ENCODE assay signal across 8 cellular contexts in the genomic region with DNA sequence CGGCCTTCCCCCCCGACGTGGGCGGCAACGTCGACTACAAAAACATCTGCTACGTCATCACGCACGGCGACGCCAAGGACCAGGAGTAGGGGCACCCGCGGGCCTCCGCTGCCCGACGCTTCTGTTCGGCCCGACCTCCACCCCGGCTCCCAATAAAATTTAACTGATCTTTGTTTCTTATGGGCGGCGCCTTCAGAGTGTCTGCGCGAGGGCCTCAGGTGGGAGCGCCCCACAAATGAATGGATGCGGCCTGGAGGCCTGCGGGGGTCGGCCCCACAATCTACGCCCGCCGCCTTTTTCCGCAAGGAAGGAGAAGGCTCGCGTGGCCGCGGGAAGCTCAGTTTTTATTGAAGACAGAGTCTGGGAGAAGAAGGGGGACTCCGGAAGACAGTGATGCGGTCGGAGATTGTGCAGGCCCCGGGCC. TPM values are rescaled to one million over a fixed set of nuclear protein-coding genes. Genes with fewer than 3 reads are reported as not detected.
DNase-seq lines count a peak whose midpoint lies in the region; ATAC-seq and TF ChIP-seq lines count a peak whose summit lies in the region.

No MANE protein-coding gene starts in this region.

- H3K79me2 ChIP-seq in GM23248 (ENCODE audit: insufficient read depth) = no peaks in the 10 kb centered on the region

- no peaks in the 10 kb centered on the region for H4K20me1 ChIP-seq in GM23248 (ENCODE audit: insufficient read depth)

- peak overlapping the region; percentile 92 for H2AFZ ChIP-seq in GM23248

- H3K9ac ChIP-seq in GM23248 = peak overlapping the region; percentile 97

- H3K9me2 ChIP-seq in GM23248 (ENCODE audit: insufficient read depth) = no peaks in the 10 kb centered on the region

- H3K27me3 ChIP-seq in GM23248 (replicated peaks; ENCODE audit: insufficient read depth) = no peaks in the 10 kb centered on the region
- no peaks in the 10 kb centered on the region for H3K27me3 ChIP-seq in gastroesophageal sphincter
- peaks cover 6% of the 10 kb centered on the region for H3K27me3 ChIP-seq in neutrophil

- TF ChIP-seq CTCF in gastroesophageal sphincter (IDR thresholded peaks at IDR 0.05) (peak in 1 of 4 experiments; percentile 10), neutrophil (IDR thresholded peaks at IDR 0.05) (no peak)

- TF ChIP-seq EP300 in gastroesophageal sphincter (IDR thresholded peaks at IDR 0.05) = no peak

- H3K4me1 ChIP-seq in GM23248 (ENCODE audit: insufficient read depth) = peaks cover 4% of the 10 kb centered on the region
- H3K4me1 ChIP-seq in gastroesophageal sphincter = peaks cover 0 to 41% (median 10%) of the 10 kb centered on the region in 3 donors
- H3K4me1 ChIP-seq in neutrophil (ENCODE audit: control insufficient read depth in 1 of 2, insufficient read depth in 1 of 2, low read depth in 1 of 2, low read length in 1 of 2) = peaks cover 28 to 36% of the 10 kb centered on the region in 2 experiments

- in situ Hi-C loops in GM23248 (cut with MboI) = no loop called here

- peak; percentile 77 for ATAC-seq in gastroesophageal sphincter

- H3K4me3 ChIP-seq in GM23248 = peak overlapping the region; percentile 80
- peak overlapping the region; percentile 44 to 68 for H3K4me3 ChIP-seq in gastroesophageal sphincter
- H3K4me3 ChIP-seq in neutrophil (ENCODE audit: low read depth in 1 of 2, low read length in 1 of 2) = peak overlapping the region; percentile 81 to 87

- no peaks in the 10 kb centered on the region for H3K9me3 ChIP-seq in GM23248 (ENCODE audit: low read depth)
- H3K9me3 ChIP-seq in gastroesophageal sphincter = no peaks in the 10 kb centered on the region
- H3K9me3 ChIP-seq in neutrophil = no peaks in the 10 kb centered on the region

- peak; percentile 24 for TF ChIP-seq POLR2A in Raji (IDR thresholded peaks at IDR 0.05; ENCODE audit: insufficient read depth, low read depth, low read length)
- TF ChIP-seq POLR2A in gastroesophageal sphincter (IDR thresholded peaks at IDR 0.05) = peak; percentile 58 to 79

- 0 to 1% methylated on average over 35 to 39 of the region's 39 CpGs for WGBS in GM23248 (ENCODE audit: low coverage in 1 of 2, low lambda C conversion rate in 2 of 2, missing lambda C conversion rate in 2 of 2), 2 experiments
- 0% methylated on average over 3 of the region's 39 CpGs; no CpG with 5 or more reads in 1 of the 2 donors for WGBS in gastroesophageal sphincter (ENCODE audit: low coverage in 1 of 2), 2 donors

- H3F3A ChIP-seq in GM23248 (ENCODE audit: insufficient read depth) = 0 out of 2 replicates have a peak, but pooled peaks cover 3% of the 10 kb centered on the region

- H3K36me3 ChIP-seq in GM23248 (ENCODE audit: low read depth) = no peaks in the 10 kb centered on the region
- H3K36me3 ChIP-seq in gastroesophageal sphincter = no peaks in the 10 kb centered on the region
- H3K36me3 ChIP-seq in neutrophil = no peaks in the 10 kb centered on the region

- H3K27ac ChIP-seq in GM23248 (peak overlapping the region; percentile 100), gastroesophageal sphincter (peak overlapping the region; percentile 90 to 100 (median 99)), neutrophil (peak overlapping the region; percentile 99), substantia nigra (ENCODE audit: low read depth, low read length, poor library complexity, severe bottlenecking) (peak overlapping the region; percentile 100)

- DNase-seq in DMS153 treated with DMSO at 0.1 percent for 48 hours (lab: John Stamatoyannopoulos, UW; ENCODE audit: unreplicated experiment) (peak; percentile 73), GM23248 (peak; percentile 84), LoVo (ENCODE audit: low spot score) (peak; percentile 87), substantia nigra (lab: John Stamatoyannopoulos, UW) (peak in 47 of 49 donors; percentile 65 to 95 (median 88))
- peak; percentile 86 for DNase-seq in activated naive CD4-positive, alpha-beta T cell treated with Interleukin-2 at 50 U/mL for 16 hours

- H3K4me2 ChIP-seq in GM23248 (ENCODE audit: unreplicated experiment) = peak overlapping the region; percentile 95

RNA-seq across cellular contexts. Expression of gene MYL11, which starts 3.2 kb away (rescaled TPM):
- not detected in 2 replicates for total RNA-seq in GM23248 (2014; rRNA removed; shearing (Covaris generic))
- 1.5 and 2.1 TPM in 2 replicates for polyA plus RNA-seq in GM23248 (2016; fragmentation: Nextera tagmentation; extraction: Ambion mirVana)
- total RNA-seq in gastroesophageal sphincter = not detected

RNA-seq across cellular contexts. Expression of gene SEPTIN1, which starts 4.5 kb away (rescaled TPM):
- total RNA-seq in GM23248 (2014; rRNA removed; shearing (Covaris generic)) = not detected in 2 replicates
- 1.7 and 1.9 TPM in 2 replicates for polyA plus RNA-seq in GM23248 (2016; fragmentation: Nextera tagmentation; extraction: Ambion mirVana)
- 1 to 10 TPM in 2 of 4 donors, under 1 TPM in 2; 0.59 to 2.2 (median 1.2) TPM for total RNA-seq in gastroesophageal sphincter

RNA-seq across cellular contexts. Expression of gene TBC1D10B, which starts 7.5 kb away (rescaled TPM):
- 41.2 and 43.9 TPM in 2 replicates for total RNA-seq in GM23248 (2014; rRNA removed; shearing (Covaris generic))
- polyA plus RNA-seq in GM23248 (2016; fragmentation: Nextera tagmentation; extraction: Ambion mirVana) = 10.3 and 12.2 TPM in 2 replicates
- total RNA-seq in gastroesophageal sphincter = 10 to 100 TPM; 17.1 to 40.9 (median 20.4) TPM

RNA-seq across cellular contexts. Expression of gene ZNF48, which starts 17.4 kb away (rescaled TPM):
- 6.3 and 16.2 TPM in 2 replicates for total RNA-seq in GM23248 (2014; rRNA removed; shearing (Covaris generic))
- 0.65 and 0.81 TPM in 2 replicates for polyA plus RNA-seq in GM23248 (2016; fragmentation: Nextera tagmentation; extraction: Ambion mirVana)
- total RNA-seq in gastroesophageal sphincter = 10 to 100 TPM in 3 of 4 donors, 1 to 10 TPM in 1; 7.9 to 17.5 (median 12.2) TPM

RNA-seq across cellular contexts. Expression of gene CD2BP2, which starts 22.7 kb away (rescaled TPM):
- total RNA-seq in GM23248 (2014; rRNA removed; shearing (Covaris generic)) = 38.5 and 42.9 TPM in 2 replicates
- polyA plus RNA-seq in GM23248 (2016; fragmentation: Nextera tagmentation; extraction: Ambion mirVana) = 50.0 and 53.4 TPM in 2 replicates
- 10 to 100 TPM; 43.1 to 68.1 (median 54.3) TPM for total RNA-seq in gastroesophageal sphincter

Comparison
In these comparisons a context has a peak if more than half of its experiments do, and no peak if none do; other contexts are left out.
1. Peak in every context shown above with its lines: DNase-seq, ATAC-seq, H3K4me3 ChIP-seq and H3K27ac ChIP-seq.